19 cellular contexts compared by ENCODE assay signal in genomic region chr3:83076041-83076440, GRCh38.
"Had no signal": no experiment of that assay in that cellular context is flagged by ENCODE, and none has a peak within 500 bp of the region (broad histone marks: within the 10 kb centered on the region; RNA-seq: fewer than 3 reads in every experiment).

No MANE protein-coding gene starts in this region.

- ATAC-seq: HepG2, SK-N-SH treated with all-trans-retinoic acid at 6 μM for 48 hours had no signal

- H3K9me3 ChIP-seq: MG63 had no signal

- H3K27me3 ChIP-seq: MG63 had no signal

- DNase-seq: IMR-90, Karpas-422, KG1, MG63, NCI-H1092, NCI-H1105 treated with DMSO at 0.1 percent for 48 hours, NCI-H1417 treated with DMSO at 0.1 percent for 48 hours, NCI-H1694, NCI-H187 treated with DMSO at 0.1 percent for 48 hours, NCI-H2029 treated with DMSO at 0.1 percent for 48 hours, NCI-H2171 treated with DMSO at 0.1 percent for 48 hours, NCI-H345, NCI-H446 treated with DMSO at 0.1 percent for 48 hours, NCI-H510A treated with DMSO at 0.1 percent for 48 hours, NCI-H526, NCI-H82, SHP77 had no signal

- H3K36me3 ChIP-seq: MG63 had no signal

- H3K4me3 ChIP-seq: MG63 had no signal
